18 cellular contexts compared by ENCODE assay signal in genomic region chr13:45162194-45162593, GRCh38. TPM values are rescaled to one million over a fixed set of nuclear protein-coding genes. Genes with fewer than 3 reads are reported as not detected.
DNase-seq lines count a peak whose midpoint lies in the region; ATAC-seq and TF ChIP-seq lines count a peak whose summit lies in the region.
"Had no signal": no experiment of that assay in that cellular context is flagged by ENCODE, and none has a peak within 500 bp of the region (broad histone marks: within the 10 kb centered on the region; RNA-seq: fewer than 3 reads in every experiment).

No MANE protein-coding gene starts in this region.

- H3K4me3 ChIP-seq in adrenal gland = no peak overlapping the region
- H3K4me3 ChIP-seq in fibroblast of pulmonary artery (replicated peaks; ENCODE audit: low read depth, low read length) = no peak overlapping the region
- no peak overlapping the region for H3K4me3 ChIP-seq in smooth muscle cell
- H3K4me3 ChIP-seq: right atrium auricular region had no signal

- peak overlapping the region; percentile 40 for H3K9ac ChIP-seq in smooth muscle cell (ENCODE audit: low read depth)

- no peaks in the 10 kb centered on the region for H4K20me1 ChIP-seq in smooth muscle cell (ENCODE audit: low read depth)

- no peaks in the 10 kb centered on the region for H3K79me2 ChIP-seq in smooth muscle cell (ENCODE audit: low read depth)

- intact Hi-C loops in adrenal gland (cut with DNase I) = no loop called here
- intact Hi-C loops in activated T-helper 2 cell treated with anti-CD3 and anti-CD28 coated beads, Interferon-gamma antibody, Interleukin-2, Interleukin-4, amounts not matched to agents 10 μg/mL and 5 μg/mL and 100 μg/mL, durations not matched to agents 14 hours and 24 hours and 36 hours (cut with micrococcal nuclease) = no loop called here

- no peak for ATAC-seq in GM21447 (IDR thresholded peaks at IDR 0.05; ENCODE audit: unreplicated experiment)
- ATAC-seq: activated CD8-positive, alpha-beta T cell treated with anti-CD3 and anti-CD28 coated beads, Interleukin-2, amount 10 ng/mL, durations not matched to agents 7 days and 5 days; CD8-positive, alpha-beta T cell; stimulated activated naive CD8-positive, alpha-beta T cell treated with anti-CD3 and anti-CD28 coated beads, Interleukin-15, amount 100 ng/mL, for 72 hours had no signal

- H3K4me1 ChIP-seq in adrenal gland (replicated peaks in 1 of 2) (peaks cover 9 to 11% of the 10 kb centered on the region in 2 donors), smooth muscle cell (ENCODE audit: low read depth) (no peaks in the 10 kb centered on the region)
- H3K4me1 ChIP-seq: right atrium auricular region had no signal

- H3K9me3 ChIP-seq in adrenal gland (replicated peaks in 1 of 3) (no peaks in the 10 kb centered on the region), smooth muscle cell (replicated peaks; ENCODE audit: low read depth) (no peaks in the 10 kb centered on the region)
- H3K9me3 ChIP-seq: right atrium auricular region had no signal

- TF ChIP-seq CTCF in adrenal gland (IDR thresholded peaks at IDR 0.05) = peak in 1 of 6 experiments; percentile 15
- TF ChIP-seq CTCF in fibroblast of pulmonary artery (IDR thresholded peaks at IDR 0.05; ENCODE audit: low read length, missing control alignments) = no peak
- TF ChIP-seq CTCF in smooth muscle cell (IDR thresholded peaks at IDR 0.05; ENCODE audit: borderline replicate concordance, insufficient read depth, poor library complexity, severe bottlenecking) = no peak

- H3K9me3 Mint-ChIP-seq in activated naive CD8-positive, alpha-beta T cell treated with anti-CD3 and anti-CD28 coated beads for 36 hours = peaks cover 11% of the 10 kb centered on the region
- H3K9me3 Mint-ChIP-seq in activated T-helper 2 cell treated with anti-CD3 and anti-CD28 coated beads, Interferon-gamma antibody, Interleukin-2, Interleukin-4, amounts not matched to agents 10 μg/mL and 5 μg/mL and 100 μg/mL, durations not matched to agents 14 hours and 24 hours and 36 hours = peaks cover 13% of the 10 kb centered on the region
- H3K9me3 Mint-ChIP-seq: CD8-positive, alpha-beta T cell had no signal

- H3K4me3 Mint-ChIP-seq in activated naive CD8-positive, alpha-beta T cell treated with anti-CD3 and anti-CD28 coated beads for 36 hours = no peak overlapping the region
- no peak overlapping the region for H3K4me3 Mint-ChIP-seq in activated T-helper 2 cell treated with anti-CD3 and anti-CD28 coated beads, Interferon-gamma antibody, Interleukin-2, Interleukin-4, amounts not matched to agents 10 μg/mL and 5 μg/mL and 100 μg/mL, durations not matched to agents 14 hours and 24 hours and 36 hours (ENCODE audit: low read depth)
- H3K4me3 Mint-ChIP-seq: activated CD8-positive, alpha-beta T cell treated with anti-CD3 and anti-CD28 coated beads, Interleukin-2, amount 10 ng/mL, durations not matched to agents 7 days and 5 days; CD8-positive, alpha-beta T cell; stimulated activated naive CD8-positive, alpha-beta T cell treated with anti-CD3 and anti-CD28 coated beads, Interleukin-15, amount 100 ng/mL, for 72 hours had no signal

- no peaks in the 10 kb centered on the region for H3K27me3 ChIP-seq in adrenal gland
- no peaks in the 10 kb centered on the region for H3K27me3 ChIP-seq in smooth muscle cell (ENCODE audit: low read depth)
- H3K27me3 ChIP-seq: right atrium auricular region had no signal

- peaks cover 9% of the 10 kb centered on the region for H3K4me1 Mint-ChIP-seq in activated naive CD8-positive, alpha-beta T cell treated with anti-CD3 and anti-CD28 coated beads for 36 hours
- peaks cover 6% of the 10 kb centered on the region for H3K4me1 Mint-ChIP-seq in activated T-helper 2 cell treated with anti-CD3 and anti-CD28 coated beads, Interferon-gamma antibody, Interleukin-2, Interleukin-4, amounts not matched to agents 10 μg/mL and 5 μg/mL and 100 μg/mL, durations not matched to agents 14 hours and 24 hours and 36 hours (ENCODE audit: low read depth)

- H3K4me2 ChIP-seq in smooth muscle cell = peak overlapping the region; percentile 1

- no peaks in the 10 kb centered on the region for H3K27me3 Mint-ChIP-seq in activated naive CD8-positive, alpha-beta T cell treated with anti-CD3 and anti-CD28 coated beads for 36 hours
- H3K27me3 Mint-ChIP-seq in activated T-helper 2 cell treated with anti-CD3 and anti-CD28 coated beads, Interferon-gamma antibody, Interleukin-2, Interleukin-4, amounts not matched to agents 10 μg/mL and 5 μg/mL and 100 μg/mL, durations not matched to agents 14 hours and 24 hours and 36 hours (ENCODE audit: low read depth) = no peaks in the 10 kb centered on the region
- H3K27me3 Mint-ChIP-seq: stimulated activated naive CD8-positive, alpha-beta T cell treated with anti-CD3 and anti-CD28 coated beads, Interleukin-15, amount 100 ng/mL, for 72 hours had no signal

- DNase-seq in HCEC 1CT (peak; percentile 19), adrenal gland (peak in 1 of 7 donors; percentile 24), fibroblast of pulmonary artery (ENCODE audit: low read depth) (peak; percentile 53), smooth muscle cell (lab: John Stamatoyannopoulos, UW; ENCODE audit: unreplicated experiment) (no peak), ureter (ENCODE audit: low spot score) (no peak)
- no peak for DNase-seq in activated naive CD8-positive, alpha-beta T cell treated with anti-CD3 and anti-CD28 coated beads for 36 hours
- DNase-seq in activated T-helper 2 cell treated with anti-CD3 and anti-CD28 coated beads, Interferon-gamma antibody, Interleukin-2, Interleukin-4, amounts not matched to agents 10 μg/mL and 5 μg/mL and 100 μg/mL, durations not matched to agents 14 hours and 24 hours and 36 hours (ENCODE audit: low spot score) = no peak
- DNase-seq: activated CD8-positive, alpha-beta T cell treated with anti-CD3 and anti-CD28 coated beads, Interleukin-2, amount 10 ng/mL, durations not matched to agents 7 days and 5 days; activated naive CD4-positive, alpha-beta T cell; CD8-positive, alpha-beta T cell; cortex of kidney; foreskin melanocyte; H7; kidney; stimulated activated naive CD8-positive, alpha-beta T cell treated with anti-CD3 and anti-CD28 coated beads, Interleukin-15, amount 100 ng/mL, for 72 hours had no signal

- H3K27ac Mint-ChIP-seq in activated naive CD8-positive, alpha-beta T cell treated with anti-CD3 and anti-CD28 coated beads for 36 hours = no peak overlapping the region
- H3K27ac Mint-ChIP-seq in activated T-helper 2 cell treated with anti-CD3 and anti-CD28 coated beads, Interferon-gamma antibody, Interleukin-2, Interleukin-4, amounts not matched to agents 10 μg/mL and 5 μg/mL and 100 μg/mL, durations not matched to agents 14 hours and 24 hours and 36 hours = no peak overlapping the region
- H3K27ac Mint-ChIP-seq: activated CD8-positive, alpha-beta T cell treated with anti-CD3 and anti-CD28 coated beads, Interleukin-2, amount 10 ng/mL, durations not matched to agents 7 days and 5 days; CD8-positive, alpha-beta T cell; stimulated activated naive CD8-positive, alpha-beta T cell treated with anti-CD3 and anti-CD28 coated beads, Interleukin-15, amount 100 ng/mL, for 72 hours had no signal

- no peak for TF ChIP-seq POLR2A in adrenal gland (IDR thresholded peaks at IDR 0.05)

- H3F3A ChIP-seq in smooth muscle cell (ENCODE audit: low read depth) = peaks cover 7% of the 10 kb centered on the region

- no peak overlapping the region for H2AFZ ChIP-seq in smooth muscle cell (ENCODE audit: low read depth)

- WGBS in adrenal gland, 4 donors = 53 to 73% (median 68%) methylated on average over 1 of the region's 1 CpG
- 92% methylated on average over 1 of the region's 1 CpG for WGBS in smooth muscle cell (ENCODE audit: low lambda C conversion rate)

- H3K27ac ChIP-seq in adrenal gland (peak overlapping the region in 4 of 5 donors; percentile 16 to 69 (median 64)), smooth muscle cell (ENCODE audit: low read depth) (peak overlapping the region; percentile 87)
- H3K27ac ChIP-seq: right atrium auricular region had no signal

- no peaks in the 10 kb centered on the region for H3K36me3 ChIP-seq in adrenal gland (replicated peaks in 1 of 2)
- H3K36me3 ChIP-seq in smooth muscle cell (ENCODE audit: low read depth) = peaks cover 5% of the 10 kb centered on the region

- H3K36me3 Mint-ChIP-seq in activated naive CD8-positive, alpha-beta T cell treated with anti-CD3 and anti-CD28 coated beads for 36 hours = peaks cover 41% of the 10 kb centered on the region
- peaks cover 34% of the 10 kb centered on the region for H3K36me3 Mint-ChIP-seq in activated T-helper 2 cell treated with anti-CD3 and anti-CD28 coated beads, Interferon-gamma antibody, Interleukin-2, Interleukin-4, amounts not matched to agents 10 μg/mL and 5 μg/mL and 100 μg/mL, durations not matched to agents 14 hours and 24 hours and 36 hours (ENCODE audit: low read depth)

RNA-seq across cellular contexts. Expression of gene KCTD4, which starts 38.7 kb away (rescaled TPM):
- total RNA-seq in adrenal gland (not detected), smooth muscle cell (not detected in 2 replicates), ureter (not detected)
- polyA plus RNA-seq in adrenal gland (under 1 TPM in 1 of 3 donors, not detected in 2; 0.10 TPM), smooth muscle cell (0.46 TPM in 1 of 2 replicates, not detected in the other)
- total RNA-seq in activated naive CD8-positive, alpha-beta T cell treated with anti-CD3 and anti-CD28 coated beads for 36 hours = not detected
- not detected in 2 replicates for total RNA-seq in activated T-helper 2 cell treated with anti-CD3 and anti-CD28 coated beads, Interferon-gamma antibody, Interleukin-2, Interleukin-4, amounts not matched to agents 10 μg/mL and 5 μg/mL and 100 μg/mL, durations not matched to agents 14 hours and 24 hours and 36 hours
- total RNA-seq: activated CD8-positive, alpha-beta T cell treated with anti-CD3 and anti-CD28 coated beads, Interleukin-2, amount 10 ng/mL, durations not matched to agents 7 days and 5 days; CD8-positive, alpha-beta T cell; H7; NCI-H460 had no signal

RNA-seq across cellular contexts. Expression of gene GTF2F2, which starts 41.9 kb away (rescaled TPM):
- total RNA-seq in adrenal gland = 10 to 100 TPM; 11.4 to 25.4 (median 21.7) TPM
- polyA plus RNA-seq in adrenal gland = 10 to 100 TPM; 23.2 to 30.6 (median 24.1) TPM
- 25.3 and 28.1 TPM in 2 replicates for total RNA-seq in smooth muscle cell
- 11.2 and 14.6 TPM in 2 replicates for polyA plus RNA-seq in smooth muscle cell
- total RNA-seq in activated naive CD8-positive, alpha-beta T cell treated with anti-CD3 and anti-CD28 coated beads for 36 hours = 10 to 100 TPM; 31.2 to 32.4 TPM
- 26.9 and 28.9 TPM in 2 replicates for total RNA-seq in activated T-helper 2 cell treated with anti-CD3 and anti-CD28 coated beads, Interferon-gamma antibody, Interleukin-2, Interleukin-4, amounts not matched to agents 10 μg/mL and 5 μg/mL and 100 μg/mL, durations not matched to agents 14 hours and 24 hours and 36 hours
- 15.8 TPM for total RNA-seq in ureter

Comparison
In these comparisons a context has a peak if more than half of its experiments do, and no peak if none do; other contexts are left out.
1. DNase-seq: peak in HCEC 1CT (single experiment) and fibroblast of pulmonary artery (single experiment); none in smooth muscle cell (single experiment), activated naive CD8-positive, alpha-beta T cell treated with anti-CD3 and anti-CD28 coated beads for 36 hours (single experiment), activated T-helper 2 cell treated with anti-CD3 and anti-CD28 coated beads, Interferon-gamma antibody, Interleukin-2, Interleukin-4, amounts not matched to agents 10 μg/mL and 5 μg/mL and 100 μg/mL, durations not matched to agents 14 hours and 24 hours and 36 hours (single experiment) and ureter (single experiment).